ENCODE assay signal across 9 cellular contexts in genomic region chr1:25568090-25568833, GRCh38. TPM values are rescaled to one million over a fixed set of nuclear protein-coding genes. Genes with fewer than 3 reads are reported as not detected.
DNase-seq lines count a peak whose midpoint lies in the region; ATAC-seq and TF ChIP-seq lines count a peak whose summit lies in the region.
"Had no signal": no experiment of that assay in that cellular context is flagged by ENCODE, and none has a peak within 500 bp of the region (broad histone marks: within the 10 kb centered on the region; RNA-seq: fewer than 3 reads in every experiment).

No MANE protein-coding gene starts in this region.

- H3K9ac ChIP-seq in fibroblast of lung (ENCODE audit: insufficient read depth, low read length) = no peak overlapping the region
- no peak overlapping the region for H3K9ac ChIP-seq in rectal smooth muscle tissue (ENCODE audit: low read length)

- CTCF ChIA-PET in RWPE1 (lab: Yijun Ruan, JAX) = interaction anchor here (0.6 to 1.4 kb wide), 3 partner anchors 11 to 472 kb away, joined by 3 to 7 read pairs (median 5); no protein-coding TSS in a partner anchor

- H4K20me1 ChIP-seq in fibroblast of lung (ENCODE audit: control insufficient read depth, extremely low read depth, insufficient read depth, low read length) = no peaks in the 10 kb centered on the region

- H3K36me3 ChIP-seq in fibroblast of lung (ENCODE audit: control insufficient read depth, insufficient read depth, low read length) (peaks cover 5% of the 10 kb centered on the region), rectal smooth muscle tissue (ENCODE audit: control insufficient read depth, insufficient read depth, low read length) (peaks cover 4% of the 10 kb centered on the region)

- no peak overlapping the region for H2AFZ ChIP-seq in fibroblast of lung (ENCODE audit: low read length)

- no peak; the same call in 1 of the 2 replicates for TF ChIP-seq CTCF in RWPE1 (conservative IDR thresholded peaks at IDR 0.05; ENCODE audit: low read depth)
- peak in 1 of 2 donors; percentile 21 for TF ChIP-seq CTCF in fibroblast of lung (conservative IDR thresholded peaks at IDR 0.05 in 1 of 2, IDR thresholded peaks at IDR 0.05 in 1 of 2; ENCODE audit: low read depth in 1 of 2, low read length in 2 of 2)
- TF ChIP-seq CTCF in omental fat pad (IDR thresholded peaks at IDR 0.05) = no peak

- ATAC-seq in HG03139 (IDR thresholded peaks at IDR 0.05; ENCODE audit: unreplicated experiment) (no peak), omental fat pad (ENCODE audit: low FRiP score) (no peak)

- POLR2A ChIA-PET in RWPE1 (lab: Yijun Ruan, JAX; ENCODE audit: low non-redundant PET) = no interaction called here

- H3K9me3 ChIP-seq in fibroblast of lung (ENCODE audit: control insufficient read depth, insufficient read depth, low read depth, low read length) = no peaks in the 10 kb centered on the region

- peaks cover 33% of the 10 kb centered on the region for H3K4me1 ChIP-seq in fibroblast of lung (ENCODE audit: control insufficient read depth, extremely low read depth, insufficient read depth, low read length)
- H3K4me1 ChIP-seq in rectal smooth muscle tissue (ENCODE audit: control insufficient read depth, insufficient read depth, low read length) = peaks cover 35% of the 10 kb centered on the region

- H3K4me3 ChIP-seq in fibroblast of lung (replicated peaks in 1 of 4; ENCODE audit: control extremely low read depth in 1 of 4, insufficient read depth in 1 of 4, low read depth in 3 of 4, low read length in 4 of 4) = no peak overlapping the region
- no peak overlapping the region for H3K4me3 ChIP-seq in rectal smooth muscle tissue (ENCODE audit: low read length)
- H3K4me3 ChIP-seq: lung had no signal

- DNase-seq in GM03348 (ENCODE audit: low spot score) = peak; percentile 76
- DNase-seq in RWPE1 (ENCODE audit: low spot score) = peak; percentile 97
- peak; percentile 60 to 71 for DNase-seq in fibroblast of lung (ENCODE audit: low read depth in 2 of 2)
- no peak for DNase-seq in NCI-H1048 (lab: John Stamatoyannopoulos, UW)
- DNase-seq in omental fat pad (ENCODE audit: low spot score) = no peak
- DNase-seq in dedifferentiated amniotic fluid mesenchymal stem cell (ENCODE audit: extremely low spot score) = no peak

- no peaks in the 10 kb centered on the region for H3K79me2 ChIP-seq in fibroblast of lung (ENCODE audit: control insufficient read depth, insufficient read depth, low read length)

- peak overlapping the region; percentile 17 for H3K4me2 ChIP-seq in fibroblast of lung (ENCODE audit: extremely low read depth, insufficient read depth, low read length)

- H3K27me3 ChIP-seq in fibroblast of lung (ENCODE audit: control insufficient read depth, insufficient read depth, low read length) (no peaks in the 10 kb centered on the region), rectal smooth muscle tissue (ENCODE audit: control insufficient read depth, insufficient read depth, low read length) (no peaks in the 10 kb centered on the region)

- peak overlapping the region; percentile 95 for H3K27ac ChIP-seq in RWPE1
- peak overlapping the region; percentile 83 for H3K27ac ChIP-seq in fibroblast of lung (ENCODE audit: insufficient read depth, low read length)
- peak overlapping the region; percentile 79 for H3K27ac ChIP-seq in rectal smooth muscle tissue (ENCODE audit: low read depth, low read length)

RNA-seq across cellular contexts. Expression of gene LDLRAP1, which starts 24.9 kb away (rescaled TPM):
- total RNA-seq in fibroblast of lung (6.9 and 7.3 TPM in 2 replicates), omental fat pad (10 to 100 TPM in 3 of 4 donors, 1 to 10 TPM in 1; 7.1 to 18.7 (median 15.8) TPM)
- 12.5 and 21.0 TPM in 2 replicates for polyA plus RNA-seq in fibroblast of lung
- 11.2 and 18.5 TPM in 2 replicates for polyA plus RNA-seq in fibroblast of lung (2012)
- 20.5 and 33.9 TPM in 2 replicates for polyA minus RNA-seq in fibroblast of lung (ENCODE audit: low replicate concordance)

RNA-seq across cellular contexts. Expression of gene MAN1C1, which starts 48.3 kb away (rescaled TPM):
- total RNA-seq in fibroblast of lung (14.6 and 17.7 TPM in 2 replicates), omental fat pad (10 to 100 TPM; 21.0 to 47.4 (median 24.4) TPM)
- polyA plus RNA-seq in fibroblast of lung = 10.4 and 51.4 TPM in 2 replicates
- 7.5 and 52.0 TPM in 2 replicates for polyA plus RNA-seq in fibroblast of lung (2012)
- polyA minus RNA-seq in fibroblast of lung (ENCODE audit: low replicate concordance) = 13.1 and 106 TPM in 2 replicates

Comparison
In these comparisons a context has a peak if more than half of its experiments do, and no peak if none do; other contexts are left out.
1. DNase-seq: peak in GM03348 (single experiment), RWPE1 (single experiment) and fibroblast of lung (2 of 2); none in NCI-H1048 (single experiment), omental fat pad (single experiment) and dedifferentiated amniotic fluid mesenchymal stem cell (single experiment).
2. Peak in every context shown above with its lines, with median percentiles within 50 percentile points of each other: H3K27ac ChIP-seq.